In the genomic region with DNA sequence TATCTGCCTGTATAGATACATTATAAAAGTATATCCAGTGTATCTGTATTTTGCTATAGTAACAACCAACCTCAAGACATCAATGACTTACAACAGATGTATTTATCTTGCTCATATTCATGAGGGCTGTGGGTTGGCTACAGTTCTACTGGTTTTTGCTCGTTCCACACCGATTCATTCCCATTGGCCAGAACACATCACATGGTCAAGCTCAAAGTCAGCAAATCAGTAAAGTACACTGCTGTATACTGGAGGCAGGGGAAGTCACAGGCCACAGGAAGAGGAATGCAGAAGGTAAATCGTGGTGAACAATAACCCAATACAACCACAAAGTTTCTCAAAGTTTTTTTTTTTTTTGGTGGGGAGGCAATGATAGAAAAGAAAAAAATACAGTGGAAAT, we compare ENCODE assay signal across 16 cellular contexts.
A peak's percentile ranks its signal among the peaks of the same experiment; 100 is the strongest.
DNase-seq lines count a peak whose midpoint lies in the region; ATAC-seq, FAIRE-seq and TF ChIP-seq lines count a peak whose summit lies in the region.
"Had no signal": no experiment of that assay in that cellular context is flagged by ENCODE, and none has a peak within 500 bp of the region (broad histone marks: within the 10 kb centered on the region; RNA-seq: fewer than 3 reads in every experiment).

No MANE protein-coding gene starts in this region.

- H3K27me3 ChIP-seq in GM12878 (replicated peaks in 1 of 2; ENCODE audit: control insufficient read depth in 2 of 2, insufficient read depth in 2 of 2, low read length in 1 of 2) (peaks cover 1 to 22% of the 10 kb centered on the region in 2 experiments; a peak in 3 of 4 replicates), mesendoderm (ENCODE audit: insufficient read depth, low read length, poor library complexity) (peaks cover 6% of the 10 kb centered on the region)

- in situ Hi-C loops in GM12878 (cut with MboI): no loop called here

- H3K4me1 Mint-ChIP-seq in stimulated activated naive CD8-positive, alpha-beta T cell treated with anti-CD3 and anti-CD28 coated beads, Interleukin-15, amount 100 ng/mL, for 72 hours: peaks cover 18% of the 10 kb centered on the region

- no peak overlapping the region for H2BK120ac ChIP-seq in mesendoderm (ENCODE audit: low read depth, low read length)

- peak; percentile 54 for ATAC-seq in stimulated activated naive CD8-positive, alpha-beta T cell treated with anti-CD3 and anti-CD28 coated beads, Interleukin-15, amount 100 ng/mL, for 72 hours
- ATAC-seq in stimulated activated naive CD8-positive, alpha-beta T cell treated with anti-CD3 and anti-CD28 coated beads, Interleukin-15, Interleukin-2, amounts not matched to agents 100 U/mL and 50 U/mL, for 24 hours: no peak
- 0 out of 3 replicates have a peak, but pooled peaks have one; percentile 19 for ATAC-seq in GM12878
- no peak for ATAC-seq in HG03571 (IDR thresholded peaks at IDR 0.05; ENCODE audit: unreplicated experiment)
- ATAC-seq: GM23338 had no signal

- DNase-seq in stimulated activated naive CD8-positive, alpha-beta T cell treated with anti-CD3 and anti-CD28 coated beads, Interleukin-15, amount 100 ng/mL, for 72 hours: no peak
- no peak for DNase-seq in stimulated activated naive CD8-positive, alpha-beta T cell treated with anti-CD3 and anti-CD28 coated beads, Interleukin-15, Interleukin-2, amounts not matched to agents 100 U/mL and 50 U/mL, for 24 hours
- DNase-seq in GM12878 (ENCODE audit: low read depth, low spot score) (peak; percentile 2), mesendoderm (no peak), NCI-H1092 treated with DMSO at 0.1 percent for 48 hours (lab: John Stamatoyannopoulos, UW) (no peak), EL (no peak)
- DNase-seq: 8988T; AML-193; CD4-positive, CD25-positive, alpha-beta regulatory T cell; DMS53; H9 had no signal

- H3K79me1 ChIP-seq in mesendoderm (ENCODE audit: low read length): no peaks in the 10 kb centered on the region

- H3K4me3 ChIP-seq in GM12878 (no peak overlapping the region), mesendoderm (ENCODE audit: low read length) (no peak overlapping the region)
- H3K4me3 ChIP-seq: BLaER1 treated with 17β-estradiol and CSF1 and Interleukin-3, amounts not matched to agents 10 nM and 100 nM; GM23338 had no signal

- TF ChIP-seq EP300 in GM12878 (IDR thresholded peaks at IDR 0.05; ENCODE audit: borderline replicate concordance in 1 of 2, control insufficient read depth in 1 of 2, low read depth in 2 of 2, low read length in 2 of 2): no peak

- H2BK15ac ChIP-seq in mesendoderm (replicated peaks; ENCODE audit: low read depth): no peak overlapping the region

- no TSS peak for BruUV-seq in GM12878 (replicated peaks; lab: Mats Ljungman, UMichigan)

- H3K56ac ChIP-seq in mesendoderm (ENCODE audit: low read length): no peak overlapping the region

- no peak overlapping the region for H2AFZ ChIP-seq in GM12878 (ENCODE audit: control insufficient read depth, low read depth, low read length)
- H2AFZ ChIP-seq: GM23338 had no signal

- no peak overlapping the region for H3K27ac Mint-ChIP-seq in stimulated activated naive CD8-positive, alpha-beta T cell treated with anti-CD3 and anti-CD28 coated beads, Interleukin-15, amount 100 ng/mL, for 72 hours
- H3K27ac Mint-ChIP-seq: CD4-positive, CD25-positive, alpha-beta regulatory T cell; GM23338; H9 had no signal

- no peak for TF ChIP-seq POLR2A in GM12878 (IDR thresholded peaks at IDR 0.05; ENCODE audit: low read depth, low read length)

- no peak overlapping the region for H4K5ac ChIP-seq in mesendoderm (ENCODE audit: low read length)

- no peaks in the 10 kb centered on the region for H3K9me3 ChIP-seq in GM12878 (replicated peaks; ENCODE audit: control insufficient read depth, insufficient read depth, low read length)

- RAD21 ChIA-PET in GM12878 (lab: Charles Lee; ENCODE audit: unreplicated experiment): no interaction called here

- CTCF ChIA-PET in GM12878 (lab: Yijun Ruan, JAX): no interaction called here

- H3K9ac ChIP-seq in GM12878 (ENCODE audit: control insufficient read depth, insufficient read depth, low read length) (no peak overlapping the region), mesendoderm (ENCODE audit: low read length) (no peak overlapping the region)
- H3K9ac ChIP-seq: BLaER1 treated with 17β-estradiol and CSF1 and Interleukin-3, amounts not matched to agents 10 nM and 100 nM; KMS-11 had no signal

- H2AK5ac ChIP-seq in mesendoderm (ENCODE audit: low read length): peak overlapping the region; percentile 66

- TF ChIP-seq RAD21 in GM12878 (IDR thresholded peaks at IDR 0.05; ENCODE audit: insufficient read depth, low read depth, low read length): no peak

- SMC1A ChIA-PET in GM12878 (lab: Charles Lee; ENCODE audit: uncharacterized antibody, unreplicated experiment): interaction anchor here (0.7 kb wide), 1 partner anchor 348 kb away, joined by 3 read pairs; no protein-coding TSS in a partner anchor

- peaks cover 45% of the 10 kb centered on the region for H3K27me3 Mint-ChIP-seq in stimulated activated naive CD8-positive, alpha-beta T cell treated with anti-CD3 and anti-CD28 coated beads, Interleukin-15, amount 100 ng/mL, for 72 hours

- H3K9me3 Mint-ChIP-seq in stimulated activated naive CD8-positive, alpha-beta T cell treated with anti-CD3 and anti-CD28 coated beads, Interleukin-15, amount 100 ng/mL, for 72 hours: no peaks in the 10 kb centered on the region
- H3K9me3 Mint-ChIP-seq: GM23338 had no signal

- H3K79me2 ChIP-seq in GM12878 (ENCODE audit: control insufficient read depth, insufficient read depth, low read length): no peaks in the 10 kb centered on the region
- no peaks in the 10 kb centered on the region for H3K79me2 ChIP-seq in mesendoderm (ENCODE audit: control insufficient read depth, insufficient read depth, low read length)

- H3K23ac ChIP-seq in mesendoderm (ENCODE audit: low read length): no peak overlapping the region

- 46% methylated on average over 3 of the region's 3 CpGs for WGBS in GM12878 (ENCODE audit: insufficient coverage, insufficient replicate concordance, low lambda C conversion rate, missing lambda C conversion rate)
- WGBS in mesendoderm (ENCODE audit: extremely low coverage, insufficient coverage, low lambda C conversion rate): no CpG with 5 or more reads among the region's 3 CpGs

- no peak overlapping the region for H3K4ac ChIP-seq in mesendoderm (ENCODE audit: low read depth, low read length)

- H3K4me2 ChIP-seq in GM12878 (ENCODE audit: control insufficient read depth, insufficient read depth) (no peak overlapping the region), mesendoderm (ENCODE audit: low read length) (no peak overlapping the region)
- H3K4me2 ChIP-seq: BLaER1 treated with 17β-estradiol and CSF1 and Interleukin-3, amounts not matched to agents 10 nM and 100 nM; GM23338; KMS-11 had no signal

- no peak overlapping the region for H3K4me3 Mint-ChIP-seq in stimulated activated naive CD8-positive, alpha-beta T cell treated with anti-CD3 and anti-CD28 coated beads, Interleukin-15, amount 100 ng/mL, for 72 hours
- H3K4me3 Mint-ChIP-seq: CD4-positive, CD25-positive, alpha-beta regulatory T cell; GM23338; H9 had no signal

- no peak for TF ChIP-seq CTCF in GM12878 (IDR thresholded peaks at IDR 0.05 in 2 of 3, conservative IDR thresholded peaks at IDR 0.05 in 1 of 3; ENCODE audit: control insufficient read depth in 2 of 3, extremely low read depth in 1 of 3, insufficient read depth in 1 of 3, low read depth in 3 of 3, low read length in 3 of 3)

- POLR2A ChIA-PET in GM12878 (lab: Charles Lee): no interaction called here

- H3K4me1 ChIP-seq in GM12878 (ENCODE audit: control insufficient read depth, insufficient read depth, low read length) (no peaks in the 10 kb centered on the region), mesendoderm (ENCODE audit: control insufficient read depth, low read depth, low read length) (peaks cover 6% of the 10 kb centered on the region)

- no peaks in the 10 kb centered on the region for H3K36me3 ChIP-seq in GM12878 (ENCODE audit: control insufficient read depth in 2 of 2, insufficient read depth in 2 of 2, low read length in 1 of 2)
- no peaks in the 10 kb centered on the region for H3K36me3 ChIP-seq in mesendoderm (ENCODE audit: control insufficient read depth, insufficient read depth, low read length)
- H3K36me3 ChIP-seq: BLaER1 treated with 17β-estradiol and CSF1 and Interleukin-3, amounts not matched to agents 10 nM and 100 nM had no signal

- no peak overlapping the region for H4K8ac ChIP-seq in mesendoderm (ENCODE audit: low read depth, low read length)

- no peak overlapping the region for H2BK5ac ChIP-seq in mesendoderm (ENCODE audit: low read length)

- no peak overlapping the region for H3K18ac ChIP-seq in mesendoderm (ENCODE audit: low read length)

- H3K27ac ChIP-seq in GM12878 (ENCODE audit: control insufficient read depth, insufficient read depth) (no peak overlapping the region), mesendoderm (ENCODE audit: low read depth, low read length) (no peak overlapping the region)
- H3K27ac ChIP-seq: BLaER1 treated with 17β-estradiol and CSF1 and Interleukin-3, amounts not matched to agents 10 nM and 100 nM; KMS-11 had no signal

- no peak for FAIRE-seq in GM12878 (lab: Jason Lieb, UNC)
- FAIRE-seq: GM12892 had no signal

- intact Hi-C loops in GM12878 (cut with micrococcal nuclease; ENCODE audit: unreplicated experiment): no loop called here

- H4K20me1 ChIP-seq in GM12878 (ENCODE audit: control insufficient read depth, insufficient read depth): no peaks in the 10 kb centered on the region
- H4K20me1 ChIP-seq: BLaER1 treated with 17β-estradiol and CSF1 and Interleukin-3, amounts not matched to agents 10 nM and 100 nM had no signal

TF ChIP-seq in GM12878, 131 proteins besides CTCF, POLR2A, EP300 and RAD21 (continues in another document):
- TF ChIP-seq SIN3A (IDR thresholded peaks at IDR 0.05; ENCODE audit: low read depth, low read length) (no peak), CHD4 (IDR thresholded peaks at IDR 0.05) (no peak), RFX5 (IDR thresholded peaks at IDR 0.05; ENCODE audit: low read depth, low read length) (no peak), ZNF622 (IDR thresholded peaks at IDR 0.05) (no peak), ETV6 (conservative IDR thresholded peaks at IDR 0.05 in 1 of 2, IDR thresholded peaks at IDR 0.05 in 1 of 2; ENCODE audit: borderline replicate concordance in 1 of 2, low read depth in 1 of 2) (no peak), MTA2 (IDR thresholded peaks at IDR 0.05; ENCODE audit: low read depth) (no peak)
- TF ChIP-seq, protein P1, sequence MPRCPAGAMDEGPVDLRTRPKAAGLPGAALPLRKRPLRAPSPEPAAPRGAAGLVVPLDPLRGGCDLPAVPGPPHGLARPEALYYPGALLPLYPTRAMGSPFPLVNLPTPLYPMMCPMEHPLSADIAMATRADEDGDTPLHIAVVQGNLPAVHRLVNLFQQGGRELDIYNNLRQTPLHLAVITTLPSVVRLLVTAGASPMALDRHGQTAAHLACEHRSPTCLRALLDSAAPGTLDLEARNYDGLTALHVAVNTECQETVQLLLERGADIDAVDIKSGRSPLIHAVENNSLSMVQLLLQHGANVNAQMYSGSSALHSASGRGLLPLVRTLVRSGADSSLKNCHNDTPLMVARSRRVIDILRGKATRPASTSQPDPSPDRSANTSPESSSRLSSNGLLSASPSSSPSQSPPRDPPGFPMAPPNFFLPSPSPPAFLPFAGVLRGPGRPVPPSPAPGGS (IDR thresholded peaks at IDR 0.05; ENCODE audit: borderline replicate concordance, insufficient read depth, low read depth, low read length, poor library complexity, severe bottlenecking): no peak

Comparison
In these comparisons a context has a peak if more than half of its experiments do, and no peak if none do; other contexts are left out.
1. ATAC-seq: peak in stimulated activated naive CD8-positive, alpha-beta T cell treated with anti-CD3 and anti-CD28 coated beads, Interleukin-15, amount 100 ng/mL, for 72 hours (single experiment) and GM12878 (single experiment); none in stimulated activated naive CD8-positive, alpha-beta T cell treated with anti-CD3 and anti-CD28 coated beads, Interleukin-15, Interleukin-2, amounts not matched to agents 100 U/mL and 50 U/mL, for 24 hours (single experiment) and HG03571 (single experiment).